8 cellular contexts compared by ENCODE assay signal in genomic region chrX:48972214-48973164, GRCh38. TPM values are rescaled to one million over a fixed set of nuclear protein-coding genes. Genes with fewer than 3 reads are reported as not detected.
DNase-seq lines count a peak whose midpoint lies in the region; ATAC-seq, FAIRE-seq and TF ChIP-seq lines count a peak whose summit lies in the region.

No MANE protein-coding gene starts in this region.

- peaks cover 23% of the 10 kb centered on the region for H3K36me3 Mint-ChIP-seq in CD8-positive, alpha-beta T cell
- H3K36me3 Mint-ChIP-seq in HFFc6 (ENCODE audit: low read depth), result peaks cover 5% of the 10 kb centered on the region

- H3K9ac ChIP-seq in keratinocyte (ENCODE audit: control insufficient read depth, extremely low read depth, insufficient read depth, low read length), result no peak overlapping the region

- no peak overlapping the region for H3K27ac ChIP-seq in CD8-positive, alpha-beta T cell (ENCODE audit: low read depth, low read length)
- H3K27ac ChIP-seq in keratinocyte (ENCODE audit: control insufficient read depth, insufficient read depth, low read length), result no peak overlapping the region

- no peak overlapping the region for H2AFZ ChIP-seq in keratinocyte (ENCODE audit: control insufficient read depth, low read length)

- CTCF ChIA-PET in CD8-positive, alpha-beta T cell (lab: Charles Lee), result interaction anchor here (1.1 to 2.3 kb wide), 3 partner anchors 11 to 324 kb away, joined by 3 to 6 read pairs (median 5); no protein-coding TSS in a partner anchor

- no peaks in the 10 kb centered on the region for H3K9me3 Mint-ChIP-seq in CD8-positive, alpha-beta T cell
- H3K9me3 Mint-ChIP-seq in HFFc6, result no peaks in the 10 kb centered on the region

- POLR2A ChIA-PET in CD8-positive, alpha-beta T cell (lab: Charles Lee), result interaction anchor here (1.9 kb wide), 1 partner anchor 14 kb away, joined by 7 read pairs; the partner anchor contains the start of gene OTUD5

- peak overlapping the region; percentile 63 for H3K4me2 ChIP-seq in keratinocyte (ENCODE audit: control insufficient read depth, extremely low read depth, insufficient read depth, low read depth, low read length)

- no peak overlapping the region for H3K27ac Mint-ChIP-seq in CD8-positive, alpha-beta T cell
- H3K27ac Mint-ChIP-seq in HFFc6, result peak overlapping the region; percentile 36

- no peaks in the 10 kb centered on the region for H4K20me1 ChIP-seq in keratinocyte (ENCODE audit: control insufficient read depth, extremely low read depth, insufficient read depth, low read length)

- no peaks in the 10 kb centered on the region for H3K9me1 ChIP-seq in keratinocyte (ENCODE audit: control insufficient read depth, extremely low read depth, insufficient read depth, low read length)

- intact Hi-C loops in CD8-positive, alpha-beta T cell (cut with DNase I, micrococcal nuclease), result loop anchor here (1.0 to 10.0 kb wide), 3 partner anchors 71 to 782 kb away; partner anchors contain the start of gene TFE3 (in 1 of the 2)

- peaks cover 15% of the 10 kb centered on the region for H3K4me1 Mint-ChIP-seq in CD8-positive, alpha-beta T cell (ENCODE audit: low read depth)
- H3K4me1 Mint-ChIP-seq in HFFc6 (ENCODE audit: low read depth), result peaks cover 18% of the 10 kb centered on the region

- peak; percentile 46 for ATAC-seq in CD8-positive, alpha-beta T cell
- ATAC-seq in GM21526 (IDR thresholded peaks at IDR 0.05; ENCODE audit: low FRiP score, unreplicated experiment), result no peak

- no peaks in the 10 kb centered on the region for H3K27me3 Mint-ChIP-seq in CD8-positive, alpha-beta T cell (ENCODE audit: low read depth)
- H3K27me3 Mint-ChIP-seq in HFFc6 (ENCODE audit: insufficient read depth), result no peaks in the 10 kb centered on the region; the same call in 1 of the 2 replicates

- in situ Hi-C loops in SK-MEL-5 (cut with HindIII; ENCODE audit: low pct_unique_long_range_greater_than_20kb, low sequenced_read_pairs), result no loop called here

- FAIRE-seq in keratinocyte (lab: Jason Lieb, UNC), result no peak

- no peaks in the 10 kb centered on the region for H3K36me3 ChIP-seq in CD8-positive, alpha-beta T cell (ENCODE audit: insufficient read depth, low read length)
- no peaks in the 10 kb centered on the region for H3K36me3 ChIP-seq in keratinocyte (ENCODE audit: control insufficient read depth in 2 of 2, extremely low read depth in 1 of 2, insufficient read depth in 2 of 2, low read length in 2 of 2)

- H3K4me3 ChIP-seq in CD8-positive, alpha-beta T cell (ENCODE audit: low read depth, low read length), result no peak overlapping the region
- H3K4me3 ChIP-seq in cardiac fibroblast (replicated peaks in 1 of 2; ENCODE audit: low read depth in 2 of 2, low read length in 2 of 2), result peak overlapping the region; percentile 43 to 51
- peak overlapping the region in 1 of 3 experiments; percentile 44 for H3K4me3 ChIP-seq in keratinocyte (ENCODE audit: control insufficient read depth in 2 of 3, extremely low read depth in 1 of 3, insufficient read depth in 2 of 3, low read depth in 1 of 3, low read length in 3 of 3)

- H3K79me2 ChIP-seq in keratinocyte (ENCODE audit: control insufficient read depth, insufficient read depth, low read length), result no peaks in the 10 kb centered on the region

- H3K4me1 ChIP-seq in CD8-positive, alpha-beta T cell (ENCODE audit: insufficient read depth, low read length), result peaks cover 11% of the 10 kb centered on the region
- peaks cover 5% of the 10 kb centered on the region for H3K4me1 ChIP-seq in keratinocyte (ENCODE audit: control insufficient read depth, extremely low read depth, insufficient read depth, low read length)

- dilution Hi-C loops in keratinocyte (cut with MboI; ENCODE audit: extremely low pct_ligation_motif_present, low sequenced_read_pairs), result no loop called here

- no peak for TF ChIP-seq CTCF in CD8-positive, alpha-beta T cell (IDR thresholded peaks at IDR 0.05)
- peak; percentile 77 for TF ChIP-seq CTCF in HFFc6 (IDR thresholded peaks at IDR 0.05)
- peak; percentile 56 for TF ChIP-seq CTCF in cardiac fibroblast (IDR thresholded peaks at IDR 0.05; ENCODE audit: low read depth, low read length)
- peak in 2 of 3 experiments; percentile 56 to 63 for TF ChIP-seq CTCF in keratinocyte (optimal IDR thresholded peaks at IDR 0.05 in 1 of 3, IDR thresholded peaks at IDR 0.05 in 1 of 3, conservative IDR thresholded peaks at IDR 0.05 in 1 of 3; ENCODE audit: extremely low read depth in 1 of 3, insufficient read depth in 2 of 3, low read length in 3 of 3)

- H3K4me3 Mint-ChIP-seq in CD8-positive, alpha-beta T cell, result peak overlapping the region; percentile 61
- H3K4me3 Mint-ChIP-seq in HFFc6, result peak overlapping the region; percentile 85

- DNase-seq in CD8-positive, alpha-beta T cell, result peak in 3 of 7 experiments; percentile 25 to 37 (median 28)
- DNase-seq in HFFc6, result peak; percentile 33
- DNase-seq in SK-MEL-5 (ENCODE audit: low read depth, low spot score), result peak; percentile 67
- DNase-seq in cardiac fibroblast (ENCODE audit: low read depth in 2 of 2), result peak; percentile 48 to 68
- no peak for DNase-seq in keratinocyte (ENCODE audit: low read depth, low spot score)
- DNase-seq in stimulated activated CD8-positive, alpha-beta memory T cell treated with anti-CD3 and anti-CD28 coated beads, Interleukin-4, amount 100 ng/mL, for 48 hours, result peak; percentile 41
- DNase-seq in DMS79 (lab: John Stamatoyannopoulos, UW), result no peak

- H3K9me3 ChIP-seq in CD8-positive, alpha-beta T cell (ENCODE audit: low read length), result no peaks in the 10 kb centered on the region
- no peaks in the 10 kb centered on the region for H3K9me3 ChIP-seq in keratinocyte (ENCODE audit: control insufficient read depth, low read depth, low read length)

- no peaks in the 10 kb centered on the region for H3K27me3 ChIP-seq in CD8-positive, alpha-beta T cell (ENCODE audit: insufficient read depth, low read length)
- H3K27me3 ChIP-seq in keratinocyte (ENCODE audit: control insufficient read depth, extremely low read depth, insufficient read depth, low read length), result no peaks in the 10 kb centered on the region

RNA-seq across cellular contexts. Expression of gene KCND1, which starts 0.8 kb away (rescaled TPM):
- total RNA-seq in CD8-positive, alpha-beta T cell, result 1 to 10 TPM; 1.2 to 3.0 TPM
- total RNA-seq in HFFc6 (2021; fragmentation: NEBNext Ultra II Directional; extraction: Animal tissue kit (Norgen Biotek cat#: 25700)), result 1 to 10 TPM; 3.0 to 6.2 (median 5.4) TPM
- 0.13 and 0.24 TPM in 2 replicates for total RNA-seq in SK-MEL-5 (2014; rRNA removed; shearing (Covaris generic))
- 0.12 and 0.25 TPM in 2 replicates for polyA plus RNA-seq in SK-MEL-5 (2015; cell fraction: cytosol; rRNA removed)
- 1.7 and 20.7 TPM in 2 replicates for polyA plus RNA-seq in SK-MEL-5 (2015; cell fraction: nucleus; rRNA removed)
- polyA plus RNA-seq in keratinocyte, result 0.20 to 0.30 TPM (median 0.25 TPM) in 3 replicates
- polyA plus RNA-seq in keratinocyte (2011; ENCODE audit: low read depth), result 0.42 TPM
- polyA plus RNA-seq in keratinocyte (2011; cell fraction: cytosol; rRNA removed), result 0.16 and 0.26 TPM in 2 replicates
- 1.9 and 3.6 TPM in 2 replicates for polyA plus RNA-seq in keratinocyte (2011; cell fraction: nucleus; rRNA removed)
- polyA plus RNA-seq in keratinocyte (2012; ENCODE audit: low replicate concordance), result 0.58 and 1.4 TPM in 2 replicates
- polyA minus RNA-seq in keratinocyte, result 0.07 to 1.6 TPM (median 0.22 TPM) in 3 replicates
- polyA minus RNA-seq in keratinocyte (2011; cell fraction: cytosol; rRNA and poly(A)+ RNA removed), result 0.38 TPM
- 0.62 and 0.84 TPM in 2 replicates for polyA minus RNA-seq in keratinocyte (2011; cell fraction: nucleus; rRNA and poly(A)+ RNA removed)

RNA-seq across cellular contexts. Expression of gene OTUD5, which starts 15.1 kb away (rescaled TPM):
- 100 to 1,000 TPM; 109 to 113 TPM for total RNA-seq in CD8-positive, alpha-beta T cell
- total RNA-seq in HFFc6 (2021; fragmentation: NEBNext Ultra II Directional; extraction: Animal tissue kit (Norgen Biotek cat#: 25700)), result 10 to 100 TPM; 47.6 to 55.0 (median 52.7) TPM
- total RNA-seq in SK-MEL-5 (2014; rRNA removed; shearing (Covaris generic)), result 22.7 and 26.2 TPM in 2 replicates
- polyA plus RNA-seq in SK-MEL-5 (2015; cell fraction: cytosol; rRNA removed), result 52.9 and 55.3 TPM in 2 replicates
- 83.0 and 95.1 TPM in 2 replicates for polyA plus RNA-seq in SK-MEL-5 (2015; cell fraction: nucleus; rRNA removed)
- polyA plus RNA-seq in keratinocyte, result 39.5 to 42.6 TPM (median 40.3 TPM) in 3 replicates
- polyA plus RNA-seq in keratinocyte (2011; ENCODE audit: low read depth), result 53.6 TPM
- polyA plus RNA-seq in keratinocyte (2011; cell fraction: cytosol; rRNA removed), result 36.0 and 36.5 TPM in 2 replicates
- 64.4 and 68.6 TPM in 2 replicates for polyA plus RNA-seq in keratinocyte (2011; cell fraction: nucleus; rRNA removed)
- polyA plus RNA-seq in keratinocyte (2012; ENCODE audit: low replicate concordance), result 32.9 and 39.8 TPM in 2 replicates
- 52.1 to 86.8 TPM (median 63.2 TPM) in 3 replicates for polyA minus RNA-seq in keratinocyte
- polyA minus RNA-seq in keratinocyte (2011; cell fraction: cytosol; rRNA and poly(A)+ RNA removed), result 51.0 TPM
- polyA minus RNA-seq in keratinocyte (2011; cell fraction: nucleus; rRNA and poly(A)+ RNA removed), result 21.1 and 37.7 TPM in 2 replicates

RNA-seq across cellular contexts. Expression of gene GRIPAP1, which starts 29.6 kb away (rescaled TPM):
- total RNA-seq in CD8-positive, alpha-beta T cell, result 100 to 1,000 TPM; 102 to 114 TPM
- total RNA-seq in HFFc6 (2021; fragmentation: NEBNext Ultra II Directional; extraction: Animal tissue kit (Norgen Biotek cat#: 25700)), result 10 to 100 TPM; 23.2 to 32.1 (median 27.5) TPM
- 16.6 and 17.0 TPM in 2 replicates for total RNA-seq in SK-MEL-5 (2014; rRNA removed; shearing (Covaris generic))
- 25.8 and 30.4 TPM in 2 replicates for polyA plus RNA-seq in SK-MEL-5 (2015; cell fraction: cytosol; rRNA removed)
- polyA plus RNA-seq in SK-MEL-5 (2015; cell fraction: nucleus; rRNA removed), result 127 and 132 TPM in 2 replicates
- 20.2 to 23.0 TPM (median 20.9 TPM) in 3 replicates for polyA plus RNA-seq in keratinocyte
- polyA plus RNA-seq in keratinocyte (2011; ENCODE audit: low read depth), result 29.3 TPM
- 10.4 and 12.9 TPM in 2 replicates for polyA plus RNA-seq in keratinocyte (2011; cell fraction: cytosol; rRNA removed)
- polyA plus RNA-seq in keratinocyte (2011; cell fraction: nucleus; rRNA removed), result 68.9 and 70.8 TPM in 2 replicates
- polyA plus RNA-seq in keratinocyte (2012; ENCODE audit: low replicate concordance), result 17.3 and 17.5 TPM in 2 replicates
- 7.2 to 19.0 TPM (median 10.7 TPM) in 3 replicates for polyA minus RNA-seq in keratinocyte
- polyA minus RNA-seq in keratinocyte (2011; cell fraction: cytosol; rRNA and poly(A)+ RNA removed), result 9.2 TPM
- polyA minus RNA-seq in keratinocyte (2011; cell fraction: nucleus; rRNA and poly(A)+ RNA removed), result 9.0 and 16.7 TPM in 2 replicates

RNA-seq across cellular contexts. Expression of gene PIM2, which starts 53.7 kb away (rescaled TPM):
- 100 to 1,000 TPM; 212 to 218 TPM for total RNA-seq in CD8-positive, alpha-beta T cell
- total RNA-seq in HFFc6 (2021; fragmentation: NEBNext Ultra II Directional; extraction: Animal tissue kit (Norgen Biotek cat#: 25700)), result 1 to 10 TPM; 5.8 to 7.5 (median 6.5) TPM
- 8.6 and 9.8 TPM in 2 replicates for total RNA-seq in SK-MEL-5 (2014; rRNA removed; shearing (Covaris generic))
- 11.1 and 11.5 TPM in 2 replicates for polyA plus RNA-seq in SK-MEL-5 (2015; cell fraction: cytosol; rRNA removed)
- polyA plus RNA-seq in SK-MEL-5 (2015; cell fraction: nucleus; rRNA removed), result 10.0 and 15.3 TPM in 2 replicates
- polyA plus RNA-seq in keratinocyte, result 8.3 to 11.6 TPM (median 9.9 TPM) in 3 replicates
- 0.75 TPM for polyA plus RNA-seq in keratinocyte (2011; ENCODE audit: low read depth)
- 7.6 and 9.4 TPM in 2 replicates for polyA plus RNA-seq in keratinocyte (2011; cell fraction: cytosol; rRNA removed)
- polyA plus RNA-seq in keratinocyte (2011; cell fraction: nucleus; rRNA removed), result 14.0 and 14.1 TPM in 2 replicates
- polyA plus RNA-seq in keratinocyte (2012; ENCODE audit: low replicate concordance), result 6.8 and 8.0 TPM in 2 replicates
- 9.1 to 10.9 TPM (median 10.1 TPM) in 3 replicates for polyA minus RNA-seq in keratinocyte
- polyA minus RNA-seq in keratinocyte (2011; cell fraction: cytosol; rRNA and poly(A)+ RNA removed), result 6.7 TPM
- 7.3 and 8.9 TPM in 2 replicates for polyA minus RNA-seq in keratinocyte (2011; cell fraction: nucleus; rRNA and poly(A)+ RNA removed)

Comparison
In these comparisons a context has a peak if more than half of its experiments do, and no peak if none do; other contexts are left out.
1. DNase-seq: peak in HFFc6 (single experiment), SK-MEL-5 (single experiment), cardiac fibroblast (2 of 2) and stimulated activated CD8-positive, alpha-beta memory T cell treated with anti-CD3 and anti-CD28 coated beads, Interleukin-4, amount 100 ng/mL, for 48 hours (single experiment); none in keratinocyte (single experiment) and DMS79 (single experiment).